Comparison of ENCODE assay signal across 8 cellular contexts in the genomic region with DNA sequence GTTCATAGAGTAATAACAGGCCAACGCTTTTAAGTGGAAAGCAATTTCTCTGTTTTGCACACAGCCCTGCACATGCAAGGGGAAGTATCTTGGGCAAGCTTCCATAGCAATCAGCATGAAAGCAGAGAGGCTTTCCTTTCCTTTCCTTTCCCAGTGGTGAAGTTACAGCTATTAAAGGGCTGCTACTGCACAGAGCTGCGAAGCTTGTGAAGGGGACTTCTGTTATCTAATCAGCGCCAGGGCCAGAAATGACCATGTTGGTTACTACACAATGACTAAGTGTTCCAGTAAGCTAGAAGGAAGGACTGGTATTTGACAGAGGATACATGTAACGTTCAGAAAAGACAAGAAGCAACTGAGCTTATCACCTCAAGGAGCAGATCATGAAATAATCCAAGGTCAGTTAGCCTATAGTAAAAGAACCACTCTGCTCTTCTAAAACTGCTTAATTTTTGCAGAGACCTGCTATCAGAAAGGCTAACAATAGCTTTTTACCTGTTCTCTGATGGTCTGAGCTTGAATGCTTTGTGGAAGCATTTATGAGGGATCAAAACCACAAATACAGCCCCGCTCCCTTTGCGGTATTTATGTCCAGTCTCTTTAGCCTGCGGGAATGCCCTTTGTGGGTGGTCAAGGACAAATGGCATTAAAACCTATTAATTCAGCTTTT. TPM values are rescaled to one million over a fixed set of nuclear protein-coding genes. Genes with fewer than 3 reads are reported as not detected.
DNase-seq lines count a peak whose midpoint lies in the region; ATAC-seq lines count a peak whose summit lies in the region.

No MANE protein-coding gene starts in this region.

- no peaks in the 10 kb centered on the region for H3K27me3 Mint-ChIP-seq in activated T-cell treated with anti-CD3 and anti-CD28 coated beads, Interleukin-2, amount 50 U/mL, for 72 hours (ENCODE audit: low read depth)
- no peaks in the 10 kb centered on the region for H3K27me3 Mint-ChIP-seq in activated CD8-positive, alpha-beta T cell treated with anti-CD3 and anti-CD28 coated beads, Interleukin-2, amount 10 ng/mL, durations not matched to agents 7 days and 5 days (ENCODE audit: low read depth)

- POLR2A ChIA-PET in activated CD8-positive, alpha-beta T cell treated with anti-CD3 and anti-CD28 coated beads, Interleukin-2, amount 10 ng/mL, durations not matched to agents 7 days and 5 days (lab: Charles Lee): interaction anchor here (0.6 to 1.2 kb wide), 2 partner anchors 10 to 1925 kb away, joined by 3 to 4 read pairs; no protein-coding TSS in a partner anchor

- no peak overlapping the region for H3K27ac Mint-ChIP-seq in activated T-cell treated with anti-CD3 and anti-CD28 coated beads, Interleukin-2, amount 50 U/mL, for 72 hours
- no peak overlapping the region for H3K27ac Mint-ChIP-seq in activated CD8-positive, alpha-beta T cell treated with anti-CD3 and anti-CD28 coated beads, Interleukin-2, amount 10 ng/mL, durations not matched to agents 7 days and 5 days

- peak overlapping the region in 1 of 2 donors; percentile 2 for H3K4me3 Mint-ChIP-seq in activated T-cell treated with anti-CD3 and anti-CD28 coated beads, Interleukin-2, amount 50 U/mL, for 72 hours
- H3K4me3 Mint-ChIP-seq in activated CD8-positive, alpha-beta T cell treated with anti-CD3 and anti-CD28 coated beads, Interleukin-2, amount 10 ng/mL, durations not matched to agents 7 days and 5 days: no peak overlapping the region

- intact Hi-C loops in left cardiac atrium (cut with DNase I): loop anchor here in 1 of 2 donors (5.0 kb wide), 1 partner anchor 44 kb away; the partner anchor contains the start of gene SGMS1

- no peaks in the 10 kb centered on the region for H3K36me3 Mint-ChIP-seq in activated T-cell treated with anti-CD3 and anti-CD28 coated beads, Interleukin-2, amount 50 U/mL, for 72 hours (ENCODE audit: insufficient read depth in 2 of 2)
- H3K36me3 Mint-ChIP-seq in activated CD8-positive, alpha-beta T cell treated with anti-CD3 and anti-CD28 coated beads, Interleukin-2, amount 10 ng/mL, durations not matched to agents 7 days and 5 days (ENCODE audit: low read depth): no peaks in the 10 kb centered on the region

- peak in 1 of 2 donors; percentile 8 for DNase-seq in activated T-cell treated with anti-CD3 and anti-CD28 coated beads, Interleukin-2, amount 50 U/mL, for 72 hours
- DNase-seq in activated T-cell treated with anti-CD3 and anti-CD28 coated beads for 4 hours (no peak), SK-MEL-5 (ENCODE audit: low read depth, low spot score) (peak; percentile 74), left cardiac atrium (peak; percentile 50), superior temporal gyrus (ENCODE audit: extremely low spot score) (peak; percentile 80), NCI-H69 (lab: John Stamatoyannopoulos, UW) (no peak), DMS114 treated with DMSO at 0.1 percent for 48 hours (lab: John Stamatoyannopoulos, UW; ENCODE audit: unreplicated experiment) (no peak)
- no peak for DNase-seq in activated CD8-positive, alpha-beta T cell treated with anti-CD3 and anti-CD28 coated beads, Interleukin-2, amount 10 ng/mL, durations not matched to agents 7 days and 5 days

- H3K4me1 Mint-ChIP-seq in activated T-cell treated with anti-CD3 and anti-CD28 coated beads, Interleukin-2, amount 50 U/mL, for 72 hours (ENCODE audit: low read depth): peaks cover 56% of the 10 kb centered on the region
- no peaks in the 10 kb centered on the region for H3K4me1 Mint-ChIP-seq in activated CD8-positive, alpha-beta T cell treated with anti-CD3 and anti-CD28 coated beads, Interleukin-2, amount 10 ng/mL, durations not matched to agents 7 days and 5 days (ENCODE audit: low read depth)

- ATAC-seq in activated T-cell treated with anti-CD3 and anti-CD28 coated beads, Interleukin-2, amount 50 U/mL, for 72 hours (replicated peaks in 1 of 2): peak; percentile 58 to 81
- ATAC-seq in left cardiac atrium: peak; percentile 82 to 92
- no peak for ATAC-seq in activated CD8-positive, alpha-beta T cell treated with anti-CD3 and anti-CD28 coated beads, Interleukin-2, amount 10 ng/mL, durations not matched to agents 7 days and 5 days

- in situ Hi-C loops in SK-MEL-5 (cut with HindIII; ENCODE audit: low pct_unique_long_range_greater_than_20kb, low sequenced_read_pairs): no loop called here

- H3K9me3 Mint-ChIP-seq in activated T-cell treated with anti-CD3 and anti-CD28 coated beads, Interleukin-2, amount 50 U/mL, for 72 hours: peaks cover 0 to 4% of the 10 kb centered on the region in 2 donors
- no peaks in the 10 kb centered on the region for H3K9me3 Mint-ChIP-seq in activated CD8-positive, alpha-beta T cell treated with anti-CD3 and anti-CD28 coated beads, Interleukin-2, amount 10 ng/mL, durations not matched to agents 7 days and 5 days (ENCODE audit: insufficient read depth)

- CTCF ChIA-PET in activated CD8-positive, alpha-beta T cell treated with anti-CD3 and anti-CD28 coated beads, Interleukin-2, amount 10 ng/mL, durations not matched to agents 7 days and 5 days (lab: Charles Lee): interaction anchor here (0.7 to 1.3 kb wide), 7 partner anchors 10 to 82 kb away, joined by 3 to 4 read pairs (median 3); no protein-coding TSS in a partner anchor

RNA-seq across cellular contexts. Expression of gene SGMS1, which starts 45.9 kb away (rescaled TPM):
- 1 to 10 TPM; 8.9 to 9.7 TPM for total RNA-seq in activated T-cell treated with anti-CD3 and anti-CD28 coated beads, Interleukin-2, amount 50 U/mL, for 72 hours
- 5.8 and 8.3 TPM in 2 replicates for total RNA-seq in SK-MEL-5 (2014; rRNA removed; shearing (Covaris generic))
- 4.9 and 5.0 TPM in 2 replicates for polyA plus RNA-seq in SK-MEL-5 (2015; cell fraction: cytosol; rRNA removed)
- 2.7 and 4.8 TPM in 2 replicates for polyA plus RNA-seq in SK-MEL-5 (2015; cell fraction: nucleus; rRNA removed)
- total RNA-seq in left cardiac atrium: 10 to 100 TPM; 22.4 to 24.4 TPM
- 10 to 100 TPM; 14.2 to 16.4 TPM for total RNA-seq in activated CD8-positive, alpha-beta T cell treated with anti-CD3 and anti-CD28 coated beads, Interleukin-2, amount 10 ng/mL, durations not matched to agents 7 days and 5 days

Comparison
In these comparisons a context has a peak if more than half of its experiments do, and no peak if none do; other contexts are left out.
1. DNase-seq: peak in SK-MEL-5 (single experiment), left cardiac atrium (single experiment) and superior temporal gyrus (single experiment); none in activated T-cell treated with anti-CD3 and anti-CD28 coated beads for 4 hours (single experiment), NCI-H69 (single experiment), activated CD8-positive, alpha-beta T cell treated with anti-CD3 and anti-CD28 coated beads, Interleukin-2, amount 10 ng/mL, durations not matched to agents 7 days and 5 days (single experiment) and DMS114 treated with DMSO at 0.1 percent for 48 hours (single experiment).